1 cellular context compared by ENCODE assay signal in genomic region chr19:29521291-29522075, GRCh38.
TF ChIP-seq lines count a peak whose summit lies in the region.

No MANE protein-coding gene starts in this region.

TF ChIP-seq in HepG2, 621 proteins besides CTCF, POLR2A, EP300 and RAD21:
- TF ChIP-seq ZNF296 (CRISPR knock-in tag; conservative IDR thresholded peaks at IDR 0.05) (no peak), ZNF407 (CRISPR knock-in tag; IDR thresholded peaks at IDR 0.05; ENCODE audit: not compliant biosample characterization) (no peak), RARG (CRISPR knock-in tag; IDR thresholded peaks at IDR 0.05; ENCODE audit: low read depth) (no peak), ZNF616 (CRISPR knock-in tag; IDR thresholded peaks at IDR 0.05; ENCODE audit: low read depth) (no peak)
TF ChIP-seq in HepG2: peak in this region for 0.
